Comparison of ENCODE assay signal across 2 cellular contexts in the genomic region with DNA sequence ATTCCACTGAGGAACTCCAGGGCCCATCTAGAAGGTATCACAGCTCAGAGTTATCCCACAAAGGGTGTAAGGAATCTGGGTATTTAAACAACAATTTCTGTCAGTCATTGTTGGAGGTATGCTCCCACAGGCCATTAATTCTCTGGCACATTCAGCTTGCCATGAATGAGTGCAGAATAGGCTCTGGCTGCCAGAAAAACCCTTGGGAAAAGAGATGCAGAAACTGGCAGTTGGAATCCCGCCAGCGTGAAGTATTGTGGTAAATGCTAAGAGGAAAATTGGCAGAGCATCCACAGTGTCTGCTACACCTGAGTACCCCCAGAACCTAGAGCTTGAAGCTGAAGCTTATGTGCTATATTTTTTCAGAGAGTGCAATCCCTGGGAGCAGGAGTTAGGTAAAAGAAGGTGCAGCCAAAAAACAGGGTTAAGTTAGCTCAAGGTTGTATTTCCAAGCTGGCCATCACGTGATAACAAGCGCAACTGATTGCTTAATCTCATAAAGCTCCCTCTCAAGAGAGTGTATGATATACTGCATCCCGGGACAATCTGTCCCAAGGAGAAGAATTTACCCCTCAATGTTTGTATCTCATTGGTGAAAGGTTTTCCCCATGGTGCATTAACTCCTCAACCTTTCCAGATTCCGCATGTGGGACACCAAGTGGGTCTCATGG.
TF ChIP-seq lines count a peak whose summit lies in the region.

No MANE protein-coding gene starts in this region.

TF ChIP-seq in HepG2, 621 proteins besides CTCF, POLR2A, EP300 and RAD21:
- TF ChIP-seq SP140L (CRISPR knock-in tag; IDR thresholded peaks at IDR 0.05; ENCODE audit: borderline replicate concordance) (no peak), RAD51 (IDR thresholded peaks at IDR 0.05; ENCODE audit: borderline replicate concordance) (peak; percentile 9; the same call in 1 of the 2 replicates)

TF ChIP-seq in H1, 55 proteins besides CTCF, POLR2A, EP300 and RAD21:
- peak; percentile 48; the same call in 1 of the 2 replicates for TF ChIP-seq CEBPB (IDR thresholded peaks at IDR 0.05; ENCODE audit: low read depth, low read length)
- no peak for TF ChIP-seq BCL11A (IDR thresholded peaks at IDR 0.05; ENCODE audit: low read depth in 2 of 2, low read length in 2 of 2)
